ENCODE assay signal across 11 cellular contexts in genomic region chr16:84810518-84811273, GRCh38. TPM values are rescaled to one million over a fixed set of nuclear protein-coding genes. Genes with fewer than 3 reads are reported as not detected.
DNase-seq lines count a peak whose midpoint lies in the region; ATAC-seq and TF ChIP-seq lines count a peak whose summit lies in the region.
"Had no signal": no experiment of that assay in that cellular context is flagged by ENCODE, and none has a peak within 500 bp of the region (broad histone marks: within the 10 kb centered on the region; RNA-seq: fewer than 3 reads in every experiment).

No MANE protein-coding gene starts in this region.

- CTCF ChIA-PET in CD4-positive, alpha-beta memory T cell (lab: Charles Lee; ENCODE audit: partially characterized antibody), result no interaction called here
- CTCF ChIA-PET in activated CD8-positive, alpha-beta T cell treated with anti-CD3 and anti-CD28 coated beads for 36 hours (lab: Charles Lee), result interaction anchor here (1.2 kb wide), 2 partner anchors 141 to 160 kb away, joined by 3 to 5 read pairs; no protein-coding TSS in a partner anchor

- POLR2A ChIA-PET in CD4-positive, alpha-beta memory T cell (lab: Charles Lee; ENCODE audit: partially characterized antibody), result no interaction called here
- POLR2A ChIA-PET in activated CD8-positive, alpha-beta T cell treated with anti-CD3 and anti-CD28 coated beads for 36 hours (lab: Charles Lee), result interaction anchor here (1.1 kb wide), 1 partner anchor 11 kb away, joined by 3 read pairs; no protein-coding TSS in a partner anchor

- intact Hi-C loops in CD4-positive, alpha-beta memory T cell (cut with micrococcal nuclease), result no loop called here
- intact Hi-C loops in activated CD8-positive, alpha-beta T cell treated with anti-CD3 and anti-CD28 coated beads for 36 hours (cut with micrococcal nuclease), result no loop called here

- no peaks in the 10 kb centered on the region for H4K20me1 ChIP-seq in GM23338 (replicated peaks; ENCODE audit: insufficient read depth)

- peak overlapping the region in 3 of 7 donors; percentile 13 to 59 (median 17) for H3K27ac Mint-ChIP-seq in CD4-positive, alpha-beta memory T cell
- no peak overlapping the region for H3K27ac Mint-ChIP-seq in activated CD8-positive, alpha-beta T cell treated with anti-CD3 and anti-CD28 coated beads for 36 hours
- H3K27ac Mint-ChIP-seq in GM23338, result no peak overlapping the region
- H3K27ac Mint-ChIP-seq: HFFc6; stimulated activated memory B cell treated with anti-CD40 and anti-IgM and Interleukin-4, amounts not matched to agents 10 μg/mL and 1 μg/mL and 100 μg/mL, for 72 hours had no signal

- TF ChIP-seq CTCF in activated CD8-positive, alpha-beta T cell treated with anti-CD3 and anti-CD28 coated beads for 36 hours (IDR thresholded peaks at IDR 0.05), result no peak
- no peak for TF ChIP-seq CTCF in neutrophil (IDR thresholded peaks at IDR 0.05)
- TF ChIP-seq CTCF in GM23338 (conservative IDR thresholded peaks at IDR 0.05; ENCODE audit: low read depth in 2 of 2), result no peak

- H3F3A ChIP-seq in GM23338 (replicated peaks; ENCODE audit: low read depth), result no peaks in the 10 kb centered on the region

- H3K36me3 Mint-ChIP-seq in CD4-positive, alpha-beta memory T cell, result no peaks in the 10 kb centered on the region
- no peaks in the 10 kb centered on the region for H3K36me3 Mint-ChIP-seq in activated CD8-positive, alpha-beta T cell treated with anti-CD3 and anti-CD28 coated beads for 36 hours (ENCODE audit: low read depth)
- no peaks in the 10 kb centered on the region; the same call in 2 of the 3 replicates for H3K36me3 Mint-ChIP-seq in GM23338 (ENCODE audit: low read depth)
- H3K36me3 Mint-ChIP-seq: stimulated activated memory B cell treated with anti-CD40 and anti-IgM and Interleukin-4, amounts not matched to agents 10 μg/mL and 1 μg/mL and 100 μg/mL, for 72 hours had no signal

- no peaks in the 10 kb centered on the region for H3K36me3 ChIP-seq in CD4-positive, alpha-beta memory T cell (ENCODE audit: insufficient read depth, low read length)
- no peaks in the 10 kb centered on the region for H3K36me3 ChIP-seq in neutrophil
- no peaks in the 10 kb centered on the region for H3K36me3 ChIP-seq in GM23338 (ENCODE audit: insufficient read depth)

- no peaks in the 10 kb centered on the region for H3K79me2 ChIP-seq in GM23338 (replicated peaks; ENCODE audit: insufficient read depth)

- no peak overlapping the region for H3K4me3 ChIP-seq in CD4-positive, alpha-beta memory T cell (ENCODE audit: low read length in 2 of 2)
- H3K4me3 ChIP-seq in neutrophil (ENCODE audit: low read depth in 1 of 2, low read length in 1 of 2) (peak overlapping the region; percentile 34 to 42), GM23338 (no peak overlapping the region)

- no peak overlapping the region for H3K27ac ChIP-seq in CD4-positive, alpha-beta memory T cell (ENCODE audit: low read depth, low read length)
- peak overlapping the region; percentile 90 for H3K27ac ChIP-seq in neutrophil
- no peak overlapping the region for H3K27ac ChIP-seq in GM23338 (ENCODE audit: low read depth)

- no peak overlapping the region for H3K4me2 ChIP-seq in GM23338

- peak in 3 of 5 donors; percentile 14 to 38 (median 33) for DNase-seq in CD4-positive, alpha-beta memory T cell
- DNase-seq in activated CD8-positive, alpha-beta T cell treated with anti-CD3 and anti-CD28 coated beads for 36 hours, result peak; percentile 54
- no peak for DNase-seq in NCI-H1694 treated with DMSO at 0.1 percent for 48 hours (lab: John Stamatoyannopoulos, UW)
- DNase-seq in GM23338 (ENCODE audit: low spot score), result no peak
- DNase-seq: HFFc6, NCI-H1048 had no signal

- peaks cover 4 to 18% (median 10%) of the 10 kb centered on the region in 4 donors for H3K4me1 Mint-ChIP-seq in CD4-positive, alpha-beta memory T cell
- H3K4me1 Mint-ChIP-seq in activated CD8-positive, alpha-beta T cell treated with anti-CD3 and anti-CD28 coated beads for 36 hours (ENCODE audit: low read depth), result peaks cover 15% of the 10 kb centered on the region
- no peaks in the 10 kb centered on the region; the same call in 2 of the 3 replicates for H3K4me1 Mint-ChIP-seq in GM23338

- no peaks in the 10 kb centered on the region for H3K9me2 ChIP-seq in GM23338 (ENCODE audit: insufficient read depth)

- peak overlapping the region; percentile 6 to 64 (median 46) for H3K4me3 Mint-ChIP-seq in CD4-positive, alpha-beta memory T cell
- H3K4me3 Mint-ChIP-seq in activated CD8-positive, alpha-beta T cell treated with anti-CD3 and anti-CD28 coated beads for 36 hours, result no peak overlapping the region
- H3K4me3 Mint-ChIP-seq in GM23338, result no peak overlapping the region
- H3K4me3 Mint-ChIP-seq: HFFc6; stimulated activated memory B cell treated with anti-CD40 and anti-IgM and Interleukin-4, amounts not matched to agents 10 μg/mL and 1 μg/mL and 100 μg/mL, for 72 hours had no signal

- peaks cover 0 to 6% of the 10 kb centered on the region in 2 donors for H3K27me3 Mint-ChIP-seq in CD4-positive, alpha-beta memory T cell
- peaks cover 7% of the 10 kb centered on the region for H3K27me3 Mint-ChIP-seq in activated CD8-positive, alpha-beta T cell treated with anti-CD3 and anti-CD28 coated beads for 36 hours
- peaks cover 3% of the 10 kb centered on the region for H3K27me3 Mint-ChIP-seq in GM23338 (ENCODE audit: insufficient read depth, low read depth, poor library complexity)

- ATAC-seq in GM21825 (IDR thresholded peaks at IDR 0.05; ENCODE audit: unreplicated experiment), result peak; percentile 42
- ATAC-seq in activated CD8-positive, alpha-beta T cell treated with anti-CD3 and anti-CD28 coated beads for 36 hours, result peak; percentile 81
- no peak for ATAC-seq in GM19395 (IDR thresholded peaks at IDR 0.05; ENCODE audit: unreplicated experiment)
- no peak for ATAC-seq in GM23338
- no peak for ATAC-seq in HG03571 (IDR thresholded peaks at IDR 0.05; ENCODE audit: unreplicated experiment)
- ATAC-seq: stimulated activated memory B cell treated with anti-CD40 and anti-IgM and Interleukin-4, amounts not matched to agents 10 μg/mL and 1 μg/mL and 100 μg/mL, for 72 hours had no signal

- H3K4me1 ChIP-seq in CD4-positive, alpha-beta memory T cell (ENCODE audit: insufficient read depth, low read length), result peaks cover 9% of the 10 kb centered on the region
- H3K4me1 ChIP-seq in neutrophil (ENCODE audit: control insufficient read depth in 1 of 2, insufficient read depth in 1 of 2, low read depth in 1 of 2, low read length in 1 of 2) (peaks cover 83 to 86% of the 10 kb centered on the region in 2 experiments), GM23338 (ENCODE audit: insufficient read depth) (no peaks in the 10 kb centered on the region)

- no peak overlapping the region for H2AFZ ChIP-seq in GM23338

- no peaks in the 10 kb centered on the region for H3K9me3 ChIP-seq in CD4-positive, alpha-beta memory T cell (ENCODE audit: control insufficient read depth in 1 of 2, low read length in 2 of 2)
- H3K9me3 ChIP-seq in neutrophil, result no peaks in the 10 kb centered on the region

- H3K9me3 Mint-ChIP-seq in CD4-positive, alpha-beta memory T cell, result peaks cover 0 to 2% (median 0%) of the 10 kb centered on the region in 8 donors
- no peaks in the 10 kb centered on the region for H3K9me3 Mint-ChIP-seq in activated CD8-positive, alpha-beta T cell treated with anti-CD3 and anti-CD28 coated beads for 36 hours
- no peaks in the 10 kb centered on the region; the same call in 1 of the 3 replicates for H3K9me3 Mint-ChIP-seq in GM23338
- H3K9me3 Mint-ChIP-seq: HFFc6; stimulated activated memory B cell treated with anti-CD40 and anti-IgM and Interleukin-4, amounts not matched to agents 10 μg/mL and 1 μg/mL and 100 μg/mL, for 72 hours had no signal

- no peaks in the 10 kb centered on the region for H3K27me3 ChIP-seq in CD4-positive, alpha-beta memory T cell (ENCODE audit: insufficient read depth, low read length)
- no peaks in the 10 kb centered on the region for H3K27me3 ChIP-seq in neutrophil
- H3K27me3 ChIP-seq in GM23338 (ENCODE audit: insufficient read depth), result no peaks in the 10 kb centered on the region

RNA-seq across cellular contexts. Expression of gene CRISPLD2, which starts 9.1 kb away (rescaled TPM):
- total RNA-seq in CD4-positive, alpha-beta memory T cell, result under 1 TPM; 0.32 to 0.89 TPM
- 1 to 10 TPM; 1.0 to 2.5 TPM for polyA plus RNA-seq in CD4-positive, alpha-beta memory T cell
- under 1 TPM in 1 of 2 experiments, not detected in 1; 0.16 TPM for total RNA-seq in activated CD8-positive, alpha-beta T cell treated with anti-CD3 and anti-CD28 coated beads for 36 hours
- 6.0 and 8.3 TPM in 2 replicates for total RNA-seq in GM23338 (2014; rRNA removed; shearing (Covaris generic))
- polyA plus RNA-seq in GM23338 (2016; fragmentation: Nextera tagmentation; extraction: Ambion mirVana), result 2.1 and 2.6 TPM in 2 replicates

Comparison
In these comparisons a context has a peak if more than half of its experiments do, and no peak if none do; other contexts are left out.
1. DNase-seq: peak in CD4-positive, alpha-beta memory T cell (3 of 5) and activated CD8-positive, alpha-beta T cell treated with anti-CD3 and anti-CD28 coated beads for 36 hours (single experiment); none in NCI-H1694 treated with DMSO at 0.1 percent for 48 hours (single experiment) and GM23338 (single experiment).
2. H3K4me3 ChIP-seq: peak in neutrophil (2 of 2); none in CD4-positive, alpha-beta memory T cell (0 of 2) and GM23338 (single experiment).
3. H3K4me3 Mint-ChIP-seq: peak in CD4-positive, alpha-beta memory T cell (8 of 8); none in activated CD8-positive, alpha-beta T cell treated with anti-CD3 and anti-CD28 coated beads for 36 hours (single experiment) and GM23338 (single experiment).
4. ATAC-seq: peak in GM21825 (single experiment) and activated CD8-positive, alpha-beta T cell treated with anti-CD3 and anti-CD28 coated beads for 36 hours (single experiment); none in GM19395 (single experiment), GM23338 (single experiment) and HG03571 (single experiment).